In the genomic region with DNA sequence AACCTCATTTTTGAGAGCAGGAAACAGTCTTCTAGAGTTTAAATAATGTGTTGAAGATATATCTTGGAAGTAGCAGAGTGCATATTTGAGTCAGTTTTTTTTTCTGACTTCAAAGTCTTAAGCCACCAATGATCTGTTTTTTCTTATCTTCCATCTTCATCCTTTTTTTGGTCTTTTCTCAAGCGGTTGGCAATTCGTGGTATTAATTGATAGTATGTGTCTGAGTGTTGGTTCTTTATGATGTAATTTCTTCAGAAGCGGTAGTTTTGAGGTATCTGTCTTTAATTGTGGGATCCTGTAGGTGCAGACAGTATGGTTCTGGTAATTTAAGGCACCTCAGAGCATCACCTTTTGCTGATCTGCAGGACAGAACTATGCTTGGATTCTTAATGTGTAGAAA, we compare ENCODE assay signal across 18 cellular contexts. TPM values are rescaled to one million over a fixed set of nuclear protein-coding genes. Genes with fewer than 3 reads are reported as not detected.
DNase-seq lines count a peak whose midpoint lies in the region; ATAC-seq, FAIRE-seq and TF ChIP-seq lines count a peak whose summit lies in the region.
"Had no signal": no experiment of that assay in that cellular context is flagged by ENCODE, and none has a peak within 500 bp of the region (broad histone marks: within the 10 kb centered on the region; RNA-seq: fewer than 3 reads in every experiment).

No MANE protein-coding gene starts in this region.

- DNase-seq in CD4-positive, CD25-positive, alpha-beta regulatory T cell: peak in 2 of 3 donors; percentile 54 to 78
- DNase-seq in D721Med (ENCODE audit: insufficient read length, low spot score) (no peak), immature natural killer cell (peak; percentile 39 to 43 (median 39)), mucosa of descending colon (no peak)
- no peak for DNase-seq in activated CD4-positive, alpha-beta memory T cell treated with anti-CD3 and anti-CD28 coated beads, Interleukin-2, amount 10 ng/mL, durations not matched to agents 7 days and 5 days
- DNase-seq: AML-193, DMS153, H9, Karpas-422, NCI-H1417, NCI-H2171, NCI-H748 treated with DMSO at 0.1 percent for 48 hours, Peyer's patch, SK-N-SH had no signal

- H3K27me3 Mint-ChIP-seq in CD4-positive, CD25-positive, alpha-beta regulatory T cell: no peaks in the 10 kb centered on the region
- no peaks in the 10 kb centered on the region for H3K27me3 Mint-ChIP-seq in activated CD4-positive, alpha-beta memory T cell treated with anti-CD3 and anti-CD28 coated beads, Interleukin-2, amount 10 ng/mL, durations not matched to agents 7 days and 5 days
- H3K27me3 Mint-ChIP-seq in immature natural killer cell (ENCODE audit: low read depth in 3 of 3): peaks cover 5 to 9% (median 6%) of the 10 kb centered on the region in 3 donors

- H3K9me3 Mint-ChIP-seq in CD4-positive, CD25-positive, alpha-beta regulatory T cell: peaks cover 0 to 2% (median 0%) of the 10 kb centered on the region in 7 donors
- H3K9me3 Mint-ChIP-seq in activated CD4-positive, alpha-beta memory T cell treated with anti-CD3 and anti-CD28 coated beads, Interleukin-2, amount 10 ng/mL, durations not matched to agents 7 days and 5 days: no peaks in the 10 kb centered on the region
- H3K9me3 Mint-ChIP-seq in immature natural killer cell: no peaks in the 10 kb centered on the region
- H3K9me3 Mint-ChIP-seq: H9 had no signal

- H3K9me3 ChIP-seq in CD4-positive, CD25-positive, alpha-beta regulatory T cell (ENCODE audit: control insufficient read depth in 2 of 2, low read length in 2 of 2): no peaks in the 10 kb centered on the region
- H3K9me3 ChIP-seq in mucosa of descending colon: no peaks in the 10 kb centered on the region
- H3K9me3 ChIP-seq: Peyer's patch, SK-N-SH, thoracic aorta had no signal

- no peaks in the 10 kb centered on the region for H3K27me3 ChIP-seq in CD4-positive, CD25-positive, alpha-beta regulatory T cell (ENCODE audit: control insufficient read depth, insufficient read depth, low read length)
- H3K27me3 ChIP-seq: cardiac muscle cell, Peyer's patch had no signal

- H3K4me1 ChIP-seq in CD4-positive, CD25-positive, alpha-beta regulatory T cell (ENCODE audit: control insufficient read depth, insufficient read depth, low read length, poor library complexity, severe bottlenecking): peaks cover 50% of the 10 kb centered on the region
- H3K4me1 ChIP-seq in mucosa of descending colon (ENCODE audit: low read depth): peaks cover 25% of the 10 kb centered on the region

- POLR2A ChIA-PET in activated CD4-positive, alpha-beta memory T cell treated with anti-CD3 and anti-CD28 coated beads, Interleukin-2, amount 10 ng/mL, durations not matched to agents 7 days and 5 days (lab: Charles Lee): interaction anchor here (2.9 kb wide), 1 partner anchor 93 kb away, joined by 16 read pairs; the partner anchor contains the start of gene CEP120

- no peaks in the 10 kb centered on the region for H3K36me3 ChIP-seq in CD4-positive, CD25-positive, alpha-beta regulatory T cell (ENCODE audit: control insufficient read depth, insufficient read depth, low read length)
- no peaks in the 10 kb centered on the region for H3K36me3 ChIP-seq in mucosa of descending colon (ENCODE audit: low read depth)
- H3K36me3 ChIP-seq: cardiac muscle cell, Peyer's patch, thoracic aorta had no signal

- ATAC-seq in CD4-positive, CD25-positive, alpha-beta regulatory T cell (ENCODE audit: low read depth in 2 of 2): peak; percentile 45 to 47
- ATAC-seq in mucosa of descending colon (no peak), esophagus mucosa (no peak), HG03108 (IDR thresholded peaks at IDR 0.05; ENCODE audit: unreplicated experiment) (no peak)

- peak overlapping the region; percentile 10 to 81 (median 69) for H3K27ac Mint-ChIP-seq in CD4-positive, CD25-positive, alpha-beta regulatory T cell
- H3K27ac Mint-ChIP-seq in activated CD4-positive, alpha-beta memory T cell treated with anti-CD3 and anti-CD28 coated beads, Interleukin-2, amount 10 ng/mL, durations not matched to agents 7 days and 5 days: peak overlapping the region; percentile 23
- H3K27ac Mint-ChIP-seq in immature natural killer cell: peak overlapping the region; percentile 46 to 75 (median 64)
- H3K27ac Mint-ChIP-seq: H9 had no signal

- peak overlapping the region; percentile 5 to 97 (median 51) for H3K4me3 Mint-ChIP-seq in CD4-positive, CD25-positive, alpha-beta regulatory T cell
- peak overlapping the region; percentile 9 for H3K4me3 Mint-ChIP-seq in activated CD4-positive, alpha-beta memory T cell treated with anti-CD3 and anti-CD28 coated beads, Interleukin-2, amount 10 ng/mL, durations not matched to agents 7 days and 5 days
- peak overlapping the region; percentile 0 to 67 (median 25) for H3K4me3 Mint-ChIP-seq in immature natural killer cell
- H3K4me3 Mint-ChIP-seq: H9 had no signal

- H3K27ac ChIP-seq in CD4-positive, CD25-positive, alpha-beta regulatory T cell (ENCODE audit: insufficient read depth, low read length, poor library complexity, severe bottlenecking): no peak overlapping the region
- H3K27ac ChIP-seq: cardiac muscle cell, Peyer's patch, thoracic aorta had no signal

- H3K36me3 Mint-ChIP-seq in CD4-positive, CD25-positive, alpha-beta regulatory T cell: peaks cover 3% of the 10 kb centered on the region
- H3K36me3 Mint-ChIP-seq in activated CD4-positive, alpha-beta memory T cell treated with anti-CD3 and anti-CD28 coated beads, Interleukin-2, amount 10 ng/mL, durations not matched to agents 7 days and 5 days (ENCODE audit: low read depth): peaks cover 10% of the 10 kb centered on the region
- H3K36me3 Mint-ChIP-seq in immature natural killer cell: no peaks in the 10 kb centered on the region

- FAIRE-seq in D721Med (lab: Jason Lieb, UNC): peak; percentile 6

- no peak for TF ChIP-seq CTCF in D721Med (IDR thresholded peaks at IDR 0.05; ENCODE audit: insufficient read depth, missing control alignments)
- no peak for TF ChIP-seq CTCF in mucosa of descending colon (IDR thresholded peaks at IDR 0.05)

- peaks cover 46 to 77% (median 60%) of the 10 kb centered on the region in 4 donors for H3K4me1 Mint-ChIP-seq in CD4-positive, CD25-positive, alpha-beta regulatory T cell
- H3K4me1 Mint-ChIP-seq in activated CD4-positive, alpha-beta memory T cell treated with anti-CD3 and anti-CD28 coated beads, Interleukin-2, amount 10 ng/mL, durations not matched to agents 7 days and 5 days: peaks cover 60% of the 10 kb centered on the region
- H3K4me1 Mint-ChIP-seq in immature natural killer cell: peaks cover 76 to 91% of the 10 kb centered on the region in 2 donors

- intact Hi-C loops in mucosa of descending colon (cut with DNase I, micrococcal nuclease): no loop called here

- H3K4me3 ChIP-seq in CD4-positive, CD25-positive, alpha-beta regulatory T cell (ENCODE audit: low read depth, low read length): peak overlapping the region; percentile 4
- no peak overlapping the region for H3K4me3 ChIP-seq in mucosa of descending colon
- H3K4me3 ChIP-seq: cardiac muscle cell, Peyer's patch, thoracic aorta had no signal

- CTCF ChIA-PET in activated CD4-positive, alpha-beta memory T cell treated with anti-CD3 and anti-CD28 coated beads, Interleukin-2, amount 10 ng/mL, durations not matched to agents 7 days and 5 days (lab: Charles Lee): interaction anchor here (1.2 kb wide), 1 partner anchor 27 kb away, joined by 4 read pairs; no protein-coding TSS in a partner anchor

RNA-seq across cellular contexts. Expression of gene CSNK1G3, which starts 3.9 kb away (rescaled TPM):
- total RNA-seq in CD4-positive, CD25-positive, alpha-beta regulatory T cell: 63.1 TPM
- polyA plus RNA-seq in CD4-positive, CD25-positive, alpha-beta regulatory T cell: 10 to 100 TPM; 20.7 to 28.4 (median 26.0) TPM
- total RNA-seq in activated CD4-positive, alpha-beta memory T cell treated with anti-CD3 and anti-CD28 coated beads, Interleukin-2, amount 10 ng/mL, durations not matched to agents 7 days and 5 days: 10 to 100 TPM; 30.8 to 32.1 TPM
- polyA plus RNA-seq in immature natural killer cell: 10 to 100 TPM; 28.7 to 44.9 (median 36.2) TPM
- 10 to 100 TPM; 53.3 to 72.0 (median 69.1) TPM for total RNA-seq in mucosa of descending colon
- 28.4 TPM for total RNA-seq in esophagus mucosa

Comparison
In these comparisons a context has a peak if more than half of its experiments do, and no peak if none do; other contexts are left out.
1. ATAC-seq: peak in CD4-positive, CD25-positive, alpha-beta regulatory T cell (2 of 2); none in mucosa of descending colon (single experiment), esophagus mucosa (single experiment) and HG03108 (single experiment).
2. DNase-seq: peak in CD4-positive, CD25-positive, alpha-beta regulatory T cell (2 of 3) and immature natural killer cell (3 of 3); none in D721Med (single experiment), activated CD4-positive, alpha-beta memory T cell treated with anti-CD3 and anti-CD28 coated beads, Interleukin-2, amount 10 ng/mL, durations not matched to agents 7 days and 5 days (single experiment) and mucosa of descending colon (0 of 3).
3. Peak in every context shown above with its lines, with median percentiles within 50 percentile points of each other: H3K27ac Mint-ChIP-seq and H3K4me3 Mint-ChIP-seq.